In the genomic region with DNA sequence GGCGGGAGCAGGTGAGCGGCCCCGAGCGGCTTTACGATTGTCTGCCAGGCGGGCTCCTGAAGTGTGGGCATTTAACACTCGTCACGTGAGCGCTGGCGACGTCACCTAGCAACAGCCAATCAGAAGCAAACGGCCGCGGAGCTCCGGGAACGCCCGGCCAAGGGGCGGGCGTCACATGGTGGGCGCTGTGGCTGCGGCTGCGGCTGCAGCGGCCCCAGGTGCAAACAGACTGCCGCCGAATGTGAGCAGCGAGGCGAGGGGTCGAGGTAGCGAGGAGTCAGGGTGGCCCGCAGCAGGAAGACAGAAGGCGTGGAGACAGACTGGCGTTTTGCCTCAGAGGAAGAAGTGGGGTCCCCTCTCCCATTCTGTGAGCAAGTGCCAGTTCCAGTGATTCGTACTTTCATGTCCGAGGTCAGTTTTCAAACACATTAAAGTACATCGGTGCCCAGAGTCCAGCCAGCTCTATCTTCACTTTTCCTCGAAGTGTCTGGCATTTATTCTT, we compare ENCODE assay signal across 8 cellular contexts. TPM values are rescaled to one million over a fixed set of nuclear protein-coding genes. Genes with fewer than 3 reads are reported as not detected.
DNase-seq lines count a peak whose midpoint lies in the region; ATAC-seq lines count a peak whose summit lies in the region.

A gene (minus strand): TSS at position 43 of the 502 bp plus-strand sequence. CDS start 362 bp downstream, outside the sequence.

- H3K9ac ChIP-seq in mesenchymal stem cell (ENCODE audit: low read length): peak within 1 kb of the TSS; percentile 67

- H3K36me3 ChIP-seq in mesenchymal stem cell (ENCODE audit: control insufficient read depth in 1 of 2, insufficient read depth in 2 of 2, low read depth in 1 of 2, low read length in 2 of 2): no peaks in the 10 kb centered on the region

- no peak within 1 kb of the TSS for H2BK15ac ChIP-seq in mesenchymal stem cell (ENCODE audit: low read depth, poor library complexity, severe bottlenecking)

- H3K14ac ChIP-seq in mesenchymal stem cell (ENCODE audit: low read length in 2 of 2): no peak within 1 kb of the TSS

- H3K4me3 ChIP-seq in mesenchymal stem cell (ENCODE audit: insufficient read depth in 1 of 2, low read depth in 1 of 2, low read length in 2 of 2): peak within 1 kb of the TSS; percentile 69 to 83

- H4K8ac ChIP-seq in mesenchymal stem cell (ENCODE audit: low read length): no peak within 1 kb of the TSS

- no peaks in the 10 kb centered on the region for H3K79me1 ChIP-seq in mesenchymal stem cell (replicated peaks; ENCODE audit: low read length, poor library complexity, severe bottlenecking)

- peak within 1 kb of the TSS in 1 of 2 experiments; percentile 85 for H3K23ac ChIP-seq in mesenchymal stem cell (ENCODE audit: low read length in 2 of 2)

- H3K4ac ChIP-seq in mesenchymal stem cell (ENCODE audit: low read depth in 1 of 2, low read length in 2 of 2): no peak within 1 kb of the TSS

- H3K4me1 ChIP-seq in mesenchymal stem cell (ENCODE audit: control insufficient read depth, insufficient read depth, low read depth, low read length): peaks cover 54% of the 10 kb centered on the region

- peak within 1 kb of the TSS; percentile 99 for H3K4me2 ChIP-seq in mesenchymal stem cell (ENCODE audit: low read length, poor library complexity, severe bottlenecking)

- peak; percentile 61 for ATAC-seq in GM19043 (IDR thresholded peaks at IDR 0.05; ENCODE audit: low read depth, unreplicated experiment)
- peak; percentile 70 for ATAC-seq in HG03175 (IDR thresholded peaks at IDR 0.05; ENCODE audit: unreplicated experiment)
- ATAC-seq in activated CD4-positive, CD25-positive, alpha-beta regulatory T cell treated with anti-CD3 and anti-CD28 coated beads, Interleukin-2, amount 50 U/mL, for 24 hours: peak; percentile 54 to 56

- no peak within 1 kb of the TSS for H2BK120ac ChIP-seq in mesenchymal stem cell (ENCODE audit: low read depth, low read length)

- H3K27me3 ChIP-seq in mesenchymal stem cell (ENCODE audit: control insufficient read depth in 1 of 2, insufficient read depth in 1 of 2, low read length in 2 of 2): peaks cover 50 to 80% of the 10 kb centered on the region in 2 experiments

- H2AFZ ChIP-seq in mesenchymal stem cell (ENCODE audit: low read depth, low read length): peak within 1 kb of the TSS; percentile 79

- under 1% methylated on average over 36 of the region's 36 CpGs for WGBS in mesenchymal stem cell

- DNase-seq in C1 segment of cervical spinal cord (lab: John Stamatoyannopoulos, UW) (peak in 10 of 14 donors; percentile 13 to 44 (median 25)), NCI-H446 treated with DMSO at 0.1 percent for 48 hours (lab: John Stamatoyannopoulos, UW) (peak; percentile 89), mesenchymal stem cell (peak; percentile 87)
- DNase-seq in effector CD8-positive, alpha-beta T cell (lab: John Stamatoyannopoulos, UW): peak; percentile 24
- peak; percentile 87 for DNase-seq in stimulated activated CD8-positive, alpha-beta memory T cell treated with anti-CD3 and anti-CD28 coated beads, Interleukin-4, amount 100 ng/mL, for 48 hours

- H3K18ac ChIP-seq in mesenchymal stem cell (ENCODE audit: low read depth in 1 of 2, low read length in 2 of 2): peak within 1 kb of the TSS in 1 of 2 experiments; percentile 75

- no peak within 1 kb of the TSS for H2BK12ac ChIP-seq in mesenchymal stem cell (ENCODE audit: low read length in 2 of 2)

- no peak within 1 kb of the TSS for H2BK5ac ChIP-seq in mesenchymal stem cell (ENCODE audit: low read depth, low read length, poor library complexity, severe bottlenecking)

- H3K9me3 ChIP-seq in mesenchymal stem cell (ENCODE audit: control insufficient read depth, low read length): no peaks in the 10 kb centered on the region

- no peak within 1 kb of the TSS for H3K27ac ChIP-seq in mesenchymal stem cell (ENCODE audit: low read length, poor library complexity, severe bottlenecking)

- H2AK5ac ChIP-seq in mesenchymal stem cell (ENCODE audit: low read length, severe bottlenecking): no peak within 1 kb of the TSS

- no peak within 1 kb of the TSS for H4K91ac ChIP-seq in mesenchymal stem cell (ENCODE audit: low read length)

RNA-seq across cellular contexts. Expression of the gene that starts here (rescaled TPM):
- 0.01 TPM for polyA plus RNA-seq in mesenchymal stem cell (2013, experiment 1 of 2)
- polyA plus RNA-seq in mesenchymal stem cell (2013, experiment 2 of 2): 0.01 TPM

Comparison
In these comparisons a context has a peak if more than half of its experiments do, and no peak if none do; other contexts are left out.
1. DNase-seq: peak in every context shown above with its lines; median percentile 89 in NCI-H446 treated with DMSO at 0.1 percent for 48 hours; 87 in mesenchymal stem cell; 87 in stimulated activated CD8-positive, alpha-beta memory T cell treated with anti-CD3 and anti-CD28 coated beads, Interleukin-4, amount 100 ng/mL, for 48 hours; 25 in C1 segment of cervical spinal cord; 24 in effector CD8-positive, alpha-beta T cell.